22 cellular contexts compared by ENCODE assay signal in genomic region chr2:226366920-226367319, GRCh38.
"Had no signal": no experiment of that assay in that cellular context is flagged by ENCODE, and none has a peak within 500 bp of the region (broad histone marks: within the 10 kb centered on the region; RNA-seq: fewer than 3 reads in every experiment).

No MANE protein-coding gene starts in this region.

- H3K4me1 ChIP-seq: gastrocnemius medialis, heart left ventricle, lower lobe of right lung, pancreas, vagina had no signal

- H3K4me3 Mint-ChIP-seq: naive thymus-derived CD8-positive, alpha-beta T cell; stimulated activated effector memory CD8-positive, alpha-beta T cell treated with anti-CD3 and anti-CD28 coated beads, Interleukin-12 subunit alpha, Interleukin-12 subunit beta, amount 100 ng/mL, for 72 hours had no signal

- H3K4me3 ChIP-seq: dorsolateral prefrontal cortex, gastrocnemius medialis, heart left ventricle, hepatocyte, lower lobe of right lung, pancreas, sigmoid colon, stomach, thyroid gland, vagina had no signal

- H3K27ac Mint-ChIP-seq: naive thymus-derived CD8-positive, alpha-beta T cell; stimulated activated effector memory CD8-positive, alpha-beta T cell treated with anti-CD3 and anti-CD28 coated beads, Interleukin-12 subunit alpha, Interleukin-12 subunit beta, amount 100 ng/mL, for 72 hours had no signal

- H3K27ac ChIP-seq: dorsolateral prefrontal cortex, epithelial cell of prostate, gastrocnemius medialis, heart left ventricle, hepatocyte, lower lobe of right lung, neutrophil, pancreas, sigmoid colon, stomach, thyroid gland, vagina had no signal

- H3K27me3 ChIP-seq: gastrocnemius medialis, heart left ventricle, hepatocyte, neutrophil, pancreas, sigmoid colon, stomach, thyroid gland, vagina had no signal

- H3K4me2 ChIP-seq: hepatocyte had no signal

- DNase-seq: dorsolateral prefrontal cortex; effector CD4-positive, alpha-beta T cell; foreskin fibroblast; gastrocnemius medialis; heart left ventricle; kidney; left ventricle myocardium superior; lower lobe of right lung; naive thymus-derived CD8-positive, alpha-beta T cell; pancreas; sigmoid colon; stimulated activated CD4-positive, alpha-beta T cell treated with anti-CD3 and anti-CD28 coated beads, Interleukin-2, amount 100 ng/mL, for 24 hours; stimulated activated CD4-positive, alpha-beta T cell treated with anti-CD3 and anti-CD28 coated beads, Interleukin-4, amount 100 ng/mL, for 24 hours; stimulated activated naive CD4-positive, alpha-beta T cell treated with Interleukin-2 at 50 U/mL for 16 hours; stomach; thyroid gland had no signal

- H3K4me1 Mint-ChIP-seq: naive thymus-derived CD8-positive, alpha-beta T cell; stimulated activated effector memory CD8-positive, alpha-beta T cell treated with anti-CD3 and anti-CD28 coated beads, Interleukin-12 subunit alpha, Interleukin-12 subunit beta, amount 100 ng/mL, for 72 hours had no signal

- H3K36me3 Mint-ChIP-seq: naive thymus-derived CD8-positive, alpha-beta T cell; stimulated activated effector memory CD8-positive, alpha-beta T cell treated with anti-CD3 and anti-CD28 coated beads, Interleukin-12 subunit alpha, Interleukin-12 subunit beta, amount 100 ng/mL, for 72 hours had no signal

- ATAC-seq: esophagus mucosa; gastrocnemius medialis; heart left ventricle; left ventricle myocardium superior; lower lobe of right lung; naive thymus-derived CD8-positive, alpha-beta T cell; pancreas; stimulated activated effector memory CD8-positive, alpha-beta T cell treated with anti-CD3 and anti-CD28 coated beads, Interleukin-12 subunit alpha, Interleukin-12 subunit beta, amount 100 ng/mL, for 72 hours had no signal

- H2AFZ ChIP-seq: hepatocyte had no signal

- H3K9me3 ChIP-seq: gastrocnemius medialis, heart left ventricle, lower lobe of right lung, neutrophil, pancreas, sigmoid colon, stomach, thyroid gland, vagina had no signal

- H3K36me3 ChIP-seq: gastrocnemius medialis, heart left ventricle, lower lobe of right lung, neutrophil, pancreas, sigmoid colon, stomach, thyroid gland, vagina had no signal
